16 cellular contexts compared by ENCODE assay signal in genomic region chr7:138194567-138194966, GRCh38.
DNase-seq lines count a peak whose midpoint lies in the region; ATAC-seq and TF ChIP-seq lines count a peak whose summit lies in the region.
"Had no signal": no experiment of that assay in that cellular context is flagged by ENCODE, and none has a peak within 500 bp of the region (broad histone marks: within the 10 kb centered on the region; RNA-seq: fewer than 3 reads in every experiment).

No MANE protein-coding gene starts in this region.

- no peak overlapping the region for H3K27ac Mint-ChIP-seq in endodermal cell
- H3K27ac Mint-ChIP-seq in activated T-helper 1 cell treated with anti-CD3 and anti-CD28 coated beads, Interleukin-12 subunit alpha, Interleukin-12 subunit beta, Interleukin-2, Interleukin-4 antibody, amounts not matched to agents 30 ng/mL and 10 ng/mL and 1 ng/mL, durations not matched to agents 14 hours and 24 hours and 36 hours: no peak overlapping the region
- H3K27ac Mint-ChIP-seq: B cell; CD8-positive, alpha-beta T cell had no signal

- H3K9ac ChIP-seq in endodermal cell (ENCODE audit: extremely low read depth, low read length, poor library complexity, severe bottlenecking): no peak overlapping the region

- H3K36me3 ChIP-seq in prostate gland: no peaks in the 10 kb centered on the region
- no peaks in the 10 kb centered on the region for H3K36me3 ChIP-seq in endodermal cell (ENCODE audit: control insufficient read depth, insufficient read depth, low read length)
- H3K36me3 ChIP-seq: HAP-1 had no signal

- H3K9me3 Mint-ChIP-seq in endodermal cell: peaks cover 2% of the 10 kb centered on the region
- no peaks in the 10 kb centered on the region for H3K9me3 Mint-ChIP-seq in activated T-helper 1 cell treated with anti-CD3 and anti-CD28 coated beads, Interleukin-12 subunit alpha, Interleukin-12 subunit beta, Interleukin-2, Interleukin-4 antibody, amounts not matched to agents 30 ng/mL and 10 ng/mL and 1 ng/mL, durations not matched to agents 14 hours and 24 hours and 36 hours

- no peaks in the 10 kb centered on the region for H3K27me3 Mint-ChIP-seq in endodermal cell (ENCODE audit: insufficient read depth)
- peaks cover 2% of the 10 kb centered on the region for H3K27me3 Mint-ChIP-seq in activated T-helper 1 cell treated with anti-CD3 and anti-CD28 coated beads, Interleukin-12 subunit alpha, Interleukin-12 subunit beta, Interleukin-2, Interleukin-4 antibody, amounts not matched to agents 30 ng/mL and 10 ng/mL and 1 ng/mL, durations not matched to agents 14 hours and 24 hours and 36 hours (ENCODE audit: insufficient read depth)
- H3K27me3 Mint-ChIP-seq: B cell had no signal

- no peak for TF ChIP-seq POLR2A in prostate gland (IDR thresholded peaks at IDR 0.05)

- no peak overlapping the region for H3K4me3 ChIP-seq in prostate gland
- H3K4me3 ChIP-seq in endodermal cell (ENCODE audit: low read length): no peak overlapping the region
- H3K4me3 ChIP-seq: HAP-1 had no signal

- DNase-seq in left lobe of liver (ENCODE audit: low spot score): no peak
- peak; percentile 68 for DNase-seq in prostate gland (ENCODE audit: low spot score)
- no peak for DNase-seq in endodermal cell
- DNase-seq in activated T-helper 1 cell treated with anti-CD3 and anti-CD28 coated beads, Interleukin-12 subunit alpha, Interleukin-12 subunit beta, Interleukin-2, Interleukin-4 antibody, amounts not matched to agents 30 ng/mL and 10 ng/mL and 1 ng/mL, durations not matched to agents 14 hours and 24 hours and 36 hours (ENCODE audit: low spot score): no peak
- DNase-seq: C1 segment of cervical spinal cord; CD8-positive, alpha-beta T cell; COR-L47; DMS153; DND-41; GDM1; GOT3 had no signal

- ATAC-seq in left lobe of liver: peak; percentile 72
- ATAC-seq in GM21515 (IDR thresholded peaks at IDR 0.05; ENCODE audit: unreplicated experiment): no peak
- ATAC-seq: CD8-positive, alpha-beta T cell had no signal

- H3K4me3 Mint-ChIP-seq in endodermal cell: no peak overlapping the region
- H3K4me3 Mint-ChIP-seq in activated T-helper 1 cell treated with anti-CD3 and anti-CD28 coated beads, Interleukin-12 subunit alpha, Interleukin-12 subunit beta, Interleukin-2, Interleukin-4 antibody, amounts not matched to agents 30 ng/mL and 10 ng/mL and 1 ng/mL, durations not matched to agents 14 hours and 24 hours and 36 hours: no peak overlapping the region
- H3K4me3 Mint-ChIP-seq: B cell; CD8-positive, alpha-beta T cell had no signal

- H3K4me1 ChIP-seq in prostate gland (replicated peaks): no peaks in the 10 kb centered on the region
- H3K4me1 ChIP-seq in endodermal cell (ENCODE audit: control insufficient read depth, insufficient read depth, low read length): no peaks in the 10 kb centered on the region

- H3K27ac ChIP-seq in 22Rv1 (peak overlapping the region; percentile 48), VCaP (peak overlapping the region; percentile 92), prostate gland (peak overlapping the region in 1 of 2 donors; percentile 62), endodermal cell (ENCODE audit: low read depth, low read length) (no peak overlapping the region)

- intact Hi-C loops in prostate gland (cut with DNase I): no loop called here
- intact Hi-C loops in activated T-helper 1 cell treated with anti-CD3 and anti-CD28 coated beads, Interleukin-12 subunit alpha, Interleukin-12 subunit beta, Interleukin-2, Interleukin-4 antibody, amounts not matched to agents 30 ng/mL and 10 ng/mL and 1 ng/mL, durations not matched to agents 14 hours and 24 hours and 36 hours (cut with micrococcal nuclease): no loop called here

- H3K27me3 ChIP-seq in prostate gland (replicated peaks; ENCODE audit: insufficient read depth) (no peaks in the 10 kb centered on the region), endodermal cell (ENCODE audit: control insufficient read depth, insufficient read depth, low read length, poor library complexity, severe bottlenecking) (no peaks in the 10 kb centered on the region)

- H3K4me1 Mint-ChIP-seq in endodermal cell: peaks cover 8% of the 10 kb centered on the region
- no peaks in the 10 kb centered on the region for H3K4me1 Mint-ChIP-seq in activated T-helper 1 cell treated with anti-CD3 and anti-CD28 coated beads, Interleukin-12 subunit alpha, Interleukin-12 subunit beta, Interleukin-2, Interleukin-4 antibody, amounts not matched to agents 30 ng/mL and 10 ng/mL and 1 ng/mL, durations not matched to agents 14 hours and 24 hours and 36 hours (ENCODE audit: low read depth)
- H3K4me1 Mint-ChIP-seq: B cell had no signal

- TF ChIP-seq CTCF in 22Rv1 (IDR thresholded peaks at IDR 0.05): no peak
- TF ChIP-seq CTCF in VCaP (conservative IDR thresholded peaks at IDR 0.05): no peak
- no peak for TF ChIP-seq CTCF in prostate gland (IDR thresholded peaks at IDR 0.05)
- no peak for TF ChIP-seq CTCF in endodermal cell (conservative IDR thresholded peaks at IDR 0.05)

- WGBS in prostate gland: 44% methylated on average over 8 of the region's 8 CpGs
- WGBS in endodermal cell (ENCODE audit: insufficient coverage in 1 of 2, insufficient read length in 1 of 2), 2 experiments: 96% methylated on average over 6 to 8 of the region's 8 CpGs

- H3K9me3 ChIP-seq in prostate gland (no peaks in the 10 kb centered on the region), endodermal cell (ENCODE audit: control insufficient read depth, low read length) (peaks cover 2% of the 10 kb centered on the region)
- H3K9me3 ChIP-seq: HAP-1 had no signal

- peaks cover 1% of the 10 kb centered on the region for H3K36me3 Mint-ChIP-seq in endodermal cell (ENCODE audit: low read depth)
- H3K36me3 Mint-ChIP-seq in activated T-helper 1 cell treated with anti-CD3 and anti-CD28 coated beads, Interleukin-12 subunit alpha, Interleukin-12 subunit beta, Interleukin-2, Interleukin-4 antibody, amounts not matched to agents 30 ng/mL and 10 ng/mL and 1 ng/mL, durations not matched to agents 14 hours and 24 hours and 36 hours (ENCODE audit: low read depth): no peaks in the 10 kb centered on the region
- H3K36me3 Mint-ChIP-seq: CD8-positive, alpha-beta T cell had no signal
